12 cellular contexts compared by ENCODE assay signal in genomic region chr15:37095993-37096877, GRCh38. TPM values are rescaled to one million over a fixed set of nuclear protein-coding genes. Genes with fewer than 3 reads are reported as not detected.
DNase-seq lines count a peak whose midpoint lies in the region; ATAC-seq and TF ChIP-seq lines count a peak whose summit lies in the region.
"Had no signal": no experiment of that assay in that cellular context is flagged by ENCODE, and none has a peak within 500 bp of the region (broad histone marks: within the 10 kb centered on the region; RNA-seq: fewer than 3 reads in every experiment).

No MANE protein-coding gene starts in this region.

- POLR2A ChIA-PET in PC-3 (lab: Charles Lee; ENCODE audit: unreplicated experiment), result no interaction called here

- peak overlapping the region; percentile 88; the same call in 1 of the 2 replicates for H2AFZ ChIP-seq in PC-3 (ENCODE audit: low read length)

- peaks cover 63% of the 10 kb centered on the region for H3K36me3 Mint-ChIP-seq in nephron progenitor cell (ENCODE audit: low read depth)
- H3K36me3 Mint-ChIP-seq: stimulated activated memory B cell treated with anti-CD40 and anti-IgM and Interleukin-4, amounts not matched to agents 10 μg/mL and 1 μg/mL and 100 μg/mL, for 72 hours had no signal

- no peaks in the 10 kb centered on the region for H3K9me2 ChIP-seq in PC-3 (replicated peaks; ENCODE audit: low read length)

- peak overlapping the region; percentile 95 for H3K4me2 ChIP-seq in PC-3 (ENCODE audit: low read length)

- H3K27me3 ChIP-seq in PC-3 (ENCODE audit: low read length), result no peaks in the 10 kb centered on the region

- peak overlapping the region; percentile 79 for H3K4me3 ChIP-seq in AG09309 (ENCODE audit: control insufficient read depth, low read depth, low read length)
- peak overlapping the region; percentile 93; the same call in 1 of the 2 replicates for H3K4me3 ChIP-seq in PC-3 (ENCODE audit: low read length)

- peaks cover 28% of the 10 kb centered on the region for H3K4me1 ChIP-seq in PC-3 (ENCODE audit: insufficient read depth, low read length)

- peaks cover 37% of the 10 kb centered on the region for H3K79me2 ChIP-seq in PC-3 (ENCODE audit: low read length)

- H3K4me3 Mint-ChIP-seq in nephron progenitor cell, result peak overlapping the region; percentile 99
- H3K4me3 Mint-ChIP-seq: stimulated activated memory B cell treated with anti-CD40 and anti-IgM and Interleukin-4, amounts not matched to agents 10 μg/mL and 1 μg/mL and 100 μg/mL, for 72 hours had no signal

- no peaks in the 10 kb centered on the region for H4K20me1 ChIP-seq in PC-3 (ENCODE audit: low read length)

- no TSS peak for BruUV-seq in PC-3 (replicated peaks; lab: Mats Ljungman, UMichigan)

- no peak overlapping the region for H3K9ac ChIP-seq in PC-3 (ENCODE audit: low read length)

- ATAC-seq in PC-3 (no peak), GM19023 (IDR thresholded peaks at IDR 0.05; ENCODE audit: unreplicated experiment) (no peak)
- ATAC-seq: stimulated activated memory B cell treated with anti-CD40 and anti-IgM and Interleukin-4, amounts not matched to agents 10 μg/mL and 1 μg/mL and 100 μg/mL, for 72 hours had no signal

- H3F3A ChIP-seq in PC-3 (ENCODE audit: low read length, unreplicated experiment), result no peaks in the 10 kb centered on the region

- H3K9me3 Mint-ChIP-seq in nephron progenitor cell, result no peaks in the 10 kb centered on the region
- H3K9me3 Mint-ChIP-seq: stimulated activated memory B cell treated with anti-CD40 and anti-IgM and Interleukin-4, amounts not matched to agents 10 μg/mL and 1 μg/mL and 100 μg/mL, for 72 hours had no signal

- DNase-seq in AG09309 (ENCODE audit: low read depth), result no peak
- no peak for DNase-seq in PC-3
- DNase-seq in fibroblast of peridontal ligament (ENCODE audit: extremely low read depth), result peak; percentile 18
- DNase-seq in nephron progenitor cell, result peak; percentile 26
- no peak for DNase-seq in OCI-M1 (lab: John Stamatoyannopoulos, UW)
- no peak for DNase-seq in NCI-H2196 (lab: John Stamatoyannopoulos, UW; ENCODE audit: unreplicated experiment)
- DNase-seq in GOT3 (lab: John Stamatoyannopoulos, UW), result no peak
- DNase-seq: COR-L47, NCI-H146 had no signal

- H3K36me3 ChIP-seq in PC-3 (ENCODE audit: low read depth, low read length), result peaks cover 10% of the 10 kb centered on the region; the same call in 1 of the 2 replicates

- H3K27ac ChIP-seq in PC-3 (ENCODE audit: low read length), result no peak overlapping the region

- CTCF ChIA-PET in PC-3 (lab: Charles Lee), result no interaction called here

- TF ChIP-seq CTCF in AG09309 (IDR thresholded peaks at IDR 0.05; ENCODE audit: control insufficient read depth, insufficient read depth, low read depth, low read length, missing control alignments) (no peak), PC-3 (conservative IDR thresholded peaks at IDR 0.05; ENCODE audit: low read depth, low read length) (no peak), nephron progenitor cell (IDR thresholded peaks at IDR 0.05) (no peak)

- H3K4me1 Mint-ChIP-seq in nephron progenitor cell, result peaks cover 53% of the 10 kb centered on the region

- peaks cover 19% of the 10 kb centered on the region for H3K27me3 Mint-ChIP-seq in nephron progenitor cell (ENCODE audit: low read depth, poor library complexity)

- H3K9me3 ChIP-seq in PC-3 (ENCODE audit: low read length), result no peaks in the 10 kb centered on the region

- H3K27ac Mint-ChIP-seq in nephron progenitor cell, result peak overlapping the region; percentile 99
- H3K27ac Mint-ChIP-seq: stimulated activated memory B cell treated with anti-CD40 and anti-IgM and Interleukin-4, amounts not matched to agents 10 μg/mL and 1 μg/mL and 100 μg/mL, for 72 hours had no signal

- intact Hi-C loops in PC-3 (cut with micrococcal nuclease), result loop anchor here (2.0 to 10.0 kb wide), 2 partner anchors 15 to 121 kb away; no protein-coding TSS in a partner anchor

RNA-seq across cellular contexts. Expression of gene MEIS2, which starts 4.1 kb away (rescaled TPM):
- 10.0 and 17.5 TPM in 2 replicates for total RNA-seq in PC-3 (2014; rRNA removed)
- total RNA-seq: activated CD8-positive, alpha-beta memory T cell treated with anti-CD3 and anti-CD28 coated beads for 36 hours had no signal

Comparison
In these comparisons a context has a peak if more than half of its experiments do, and no peak if none do; other contexts are left out.
1. DNase-seq: peak in fibroblast of peridontal ligament (single experiment) and nephron progenitor cell (single experiment); none in AG09309 (single experiment), PC-3 (single experiment), OCI-M1 (single experiment), NCI-H2196 (single experiment) and GOT3 (single experiment).